Comparison of ENCODE assay signal across 21 cellular contexts in genomic region chr6:633611-634010, GRCh38. TPM values are rescaled to one million over a fixed set of nuclear protein-coding genes. Genes with fewer than 3 reads are reported as not detected.
A peak's percentile ranks its signal among the peaks of the same experiment; 100 is the strongest.
DNase-seq lines count a peak whose midpoint lies in the region; ATAC-seq lines count a peak whose summit lies in the region.
"Had no signal": no experiment of that assay in that cellular context is flagged by ENCODE, and none has a peak within 500 bp of the region (broad histone marks: within the 10 kb centered on the region; RNA-seq: fewer than 3 reads in every experiment).

No MANE protein-coding gene starts in this region.

- no peaks in the 10 kb centered on the region for H3K27me3 Mint-ChIP-seq in activated T-cell treated with anti-CD3 and anti-CD28 coated beads, Interleukin-2, amount 50 U/mL, for 72 hours (ENCODE audit: low read depth)
- no peaks in the 10 kb centered on the region for H3K27me3 Mint-ChIP-seq in activated naive CD4-positive, alpha-beta T cell treated with anti-CD3 and anti-CD28 coated beads for 36 hours (ENCODE audit: low read depth)
- H3K27me3 Mint-ChIP-seq in activated CD4-positive, alpha-beta memory T cell treated with anti-CD3 and anti-CD28 coated beads for 36 hours = no peaks in the 10 kb centered on the region
- H3K27me3 Mint-ChIP-seq: CD4-positive, alpha-beta T cell; CD8-positive, alpha-beta memory T cell had no signal

- CTCF ChIA-PET in activated naive CD4-positive, alpha-beta T cell treated with anti-CD3 and anti-CD28 coated beads for 36 hours (lab: Charles Lee) = no interaction called here
- CTCF ChIA-PET in activated CD4-positive, alpha-beta memory T cell treated with anti-CD3 and anti-CD28 coated beads for 36 hours (lab: Charles Lee) = no interaction called here

- no peak for DNase-seq in activated T-cell treated with anti-CD3 and anti-CD28 coated beads, Interleukin-2, amount 50 U/mL, for 72 hours
- DNase-seq in activated T-cell treated with anti-CD3 and anti-CD28 coated beads for 4 hours (no peak), kidney tubule cell (ENCODE audit: low spot score) (peak; percentile 2), SW 1271 (lab: John Stamatoyannopoulos, UW) (no peak)
- DNase-seq in stimulated activated naive CD8-positive, alpha-beta T cell treated with anti-CD3 and anti-CD28 coated beads, Interleukin-15, Interleukin-2, amounts not matched to agents 100 U/mL and 50 U/mL, for 24 hours = no peak
- no peak for DNase-seq in activated naive CD4-positive, alpha-beta T cell treated with anti-CD3 and anti-CD28 coated beads for 36 hours
- no peak for DNase-seq in activated CD4-positive, alpha-beta memory T cell treated with anti-CD3 and anti-CD28 coated beads for 36 hours
- DNase-seq: AML-193; BE2C; CD4-positive, alpha-beta T cell; CD8-positive, alpha-beta memory T cell; DMS 273 treated with DMSO at 0.1 percent for 48 hours; DMS79; EL; GDM1; H9; HFFc6 had no signal

- POLR2A ChIA-PET in activated CD4-positive, alpha-beta memory T cell treated with anti-CD3 and anti-CD28 coated beads for 36 hours (lab: Charles Lee) = no interaction called here

- peak in 1 of 2 donors; percentile 59 for ATAC-seq in activated T-cell treated with anti-CD3 and anti-CD28 coated beads, Interleukin-2, amount 50 U/mL, for 72 hours (replicated peaks in 1 of 2)
- peak; percentile 49 for ATAC-seq in stimulated activated naive CD8-positive, alpha-beta T cell treated with anti-CD3 and anti-CD28 coated beads, Interleukin-15, Interleukin-2, amounts not matched to agents 100 U/mL and 50 U/mL, for 24 hours
- ATAC-seq: GM12878, GM23338, HCT116 had no signal

- no peaks in the 10 kb centered on the region for H3K9me3 Mint-ChIP-seq in activated T-cell treated with anti-CD3 and anti-CD28 coated beads, Interleukin-2, amount 50 U/mL, for 72 hours
- no peaks in the 10 kb centered on the region for H3K9me3 Mint-ChIP-seq in activated naive CD4-positive, alpha-beta T cell treated with anti-CD3 and anti-CD28 coated beads for 36 hours
- no peaks in the 10 kb centered on the region for H3K9me3 Mint-ChIP-seq in activated CD4-positive, alpha-beta memory T cell treated with anti-CD3 and anti-CD28 coated beads for 36 hours
- H3K9me3 Mint-ChIP-seq: CD14-positive monocyte; CD4-positive, alpha-beta T cell; CD8-positive, alpha-beta memory T cell; GM23338; H9; HFFc6 had no signal

- intact Hi-C loops in activated naive CD4-positive, alpha-beta T cell treated with anti-CD3 and anti-CD28 coated beads for 36 hours (cut with micrococcal nuclease) = no loop called here
- intact Hi-C loops in activated CD4-positive, alpha-beta memory T cell treated with anti-CD3 and anti-CD28 coated beads for 36 hours (cut with micrococcal nuclease) = no loop called here

- H3K4me3 Mint-ChIP-seq in activated T-cell treated with anti-CD3 and anti-CD28 coated beads, Interleukin-2, amount 50 U/mL, for 72 hours = no peak overlapping the region
- no peak overlapping the region for H3K4me3 Mint-ChIP-seq in activated naive CD4-positive, alpha-beta T cell treated with anti-CD3 and anti-CD28 coated beads for 36 hours
- H3K4me3 Mint-ChIP-seq in activated CD4-positive, alpha-beta memory T cell treated with anti-CD3 and anti-CD28 coated beads for 36 hours = no peak overlapping the region
- H3K4me3 Mint-ChIP-seq: CD14-positive monocyte; CD4-positive, alpha-beta T cell; CD8-positive, alpha-beta memory T cell; GM23338; H9; HFFc6 had no signal

- peaks cover 42% of the 10 kb centered on the region for H3K4me1 Mint-ChIP-seq in activated T-cell treated with anti-CD3 and anti-CD28 coated beads, Interleukin-2, amount 50 U/mL, for 72 hours (ENCODE audit: low read depth)
- peaks cover 22% of the 10 kb centered on the region for H3K4me1 Mint-ChIP-seq in activated naive CD4-positive, alpha-beta T cell treated with anti-CD3 and anti-CD28 coated beads for 36 hours (ENCODE audit: low read depth)
- H3K4me1 Mint-ChIP-seq in activated CD4-positive, alpha-beta memory T cell treated with anti-CD3 and anti-CD28 coated beads for 36 hours (ENCODE audit: low read depth) = peaks cover 27% of the 10 kb centered on the region
- H3K4me1 Mint-ChIP-seq: CD14-positive monocyte had no signal

- peak overlapping the region; percentile 40 for H3K27ac Mint-ChIP-seq in activated T-cell treated with anti-CD3 and anti-CD28 coated beads, Interleukin-2, amount 50 U/mL, for 72 hours
- H3K27ac Mint-ChIP-seq in activated naive CD4-positive, alpha-beta T cell treated with anti-CD3 and anti-CD28 coated beads for 36 hours = no peak overlapping the region
- no peak overlapping the region for H3K27ac Mint-ChIP-seq in activated CD4-positive, alpha-beta memory T cell treated with anti-CD3 and anti-CD28 coated beads for 36 hours
- H3K27ac Mint-ChIP-seq: CD4-positive, alpha-beta T cell; CD8-positive, alpha-beta memory T cell; GM23338; H9; HFFc6 had no signal

- H3K36me3 Mint-ChIP-seq in activated T-cell treated with anti-CD3 and anti-CD28 coated beads, Interleukin-2, amount 50 U/mL, for 72 hours (ENCODE audit: insufficient read depth in 2 of 2) = peaks cover 3 to 7% of the 10 kb centered on the region in 2 donors
- peaks cover 22% of the 10 kb centered on the region for H3K36me3 Mint-ChIP-seq in activated naive CD4-positive, alpha-beta T cell treated with anti-CD3 and anti-CD28 coated beads for 36 hours (ENCODE audit: low read depth)
- H3K36me3 Mint-ChIP-seq in activated CD4-positive, alpha-beta memory T cell treated with anti-CD3 and anti-CD28 coated beads for 36 hours = peaks cover 19% of the 10 kb centered on the region

RNA-seq across cellular contexts. Expression of gene HUS1B, which starts 23.3 kb away (rescaled TPM):
- under 1 TPM; 0.79 to 0.89 TPM for total RNA-seq in activated T-cell treated with anti-CD3 and anti-CD28 coated beads, Interleukin-2, amount 50 U/mL, for 72 hours
- 1 to 10 TPM in 1 of 2 experiments, under 1 TPM in 1; 0.67 to 1.2 TPM for total RNA-seq in activated naive CD4-positive, alpha-beta T cell treated with anti-CD3 and anti-CD28 coated beads for 36 hours
- total RNA-seq in activated CD4-positive, alpha-beta memory T cell treated with anti-CD3 and anti-CD28 coated beads for 36 hours = 1 to 10 TPM; 1.1 to 1.5 TPM

RNA-seq across cellular contexts. Expression of gene EXOC2, which starts 59.3 kb away (rescaled TPM):
- 10 to 100 TPM; 42.2 to 46.1 TPM for total RNA-seq in activated T-cell treated with anti-CD3 and anti-CD28 coated beads, Interleukin-2, amount 50 U/mL, for 72 hours
- 10 to 100 TPM; 23.3 to 24.9 TPM for total RNA-seq in activated naive CD4-positive, alpha-beta T cell treated with anti-CD3 and anti-CD28 coated beads for 36 hours
- 10 to 100 TPM; 40.5 to 42.3 TPM for total RNA-seq in activated CD4-positive, alpha-beta memory T cell treated with anti-CD3 and anti-CD28 coated beads for 36 hours
